In the genomic region with DNA sequence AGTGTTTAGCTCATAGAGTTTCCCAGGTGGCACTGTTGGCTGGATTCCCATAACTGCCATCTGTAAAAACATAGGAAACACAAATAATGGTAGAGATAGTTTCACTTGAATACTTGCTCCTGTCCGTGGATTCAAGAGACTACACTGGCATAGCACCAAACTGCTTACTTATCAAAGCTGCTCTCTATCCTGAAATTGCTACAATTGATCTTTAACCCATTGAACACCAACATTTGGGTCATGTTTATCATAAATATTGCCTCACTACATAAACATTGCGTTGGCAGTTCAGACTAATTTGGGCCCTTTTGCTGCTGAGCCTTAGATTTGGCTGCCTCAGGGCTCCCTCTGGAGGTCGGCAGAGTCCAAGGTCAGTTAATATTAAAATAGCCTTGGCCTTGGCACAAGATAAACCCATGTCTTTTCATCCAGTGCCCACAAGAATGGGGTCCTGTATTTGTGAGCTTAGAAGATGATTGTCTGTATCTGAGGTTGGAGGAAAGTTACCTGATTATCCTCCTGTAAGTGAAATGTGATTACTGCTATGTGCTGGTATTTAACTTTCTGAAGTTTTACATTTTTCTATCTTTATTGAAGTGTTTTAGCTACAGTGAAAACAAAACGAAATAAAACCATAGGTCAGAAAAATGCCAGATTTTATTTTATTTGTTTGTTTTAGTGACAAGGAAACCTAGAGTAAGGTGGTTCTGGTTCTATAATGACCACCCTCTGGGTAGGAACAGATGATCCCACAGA, we compare ENCODE assay signal across 8 cellular contexts. TPM values are rescaled to one million over a fixed set of nuclear protein-coding genes. Genes with fewer than 3 reads are reported as not detected.
DNase-seq lines count a peak whose midpoint lies in the region; ATAC-seq and TF ChIP-seq lines count a peak whose summit lies in the region.

No MANE protein-coding gene starts in this region.

- H3K23ac ChIP-seq in trophoblast cell (ENCODE audit: low read length), result no peak overlapping the region

- H3K79me2 ChIP-seq in trophoblast cell (ENCODE audit: control insufficient read depth, insufficient read depth, low read length, poor library complexity), result no peaks in the 10 kb centered on the region

- H3K27me3 ChIP-seq in trophoblast cell (ENCODE audit: insufficient read depth, low read length), result no peaks in the 10 kb centered on the region

- peak; percentile 65 for DNase-seq in activated CD4-positive, alpha-beta T cell treated with anti-CD3 and anti-CD28 coated beads, Interleukin-2, amount 10 ng/mL, durations not matched to agents 24 days and 14 days
- DNase-seq in activated CD4-positive, alpha-beta T cell treated with anti-CD3 and anti-CD28 coated beads, Interleukin-2, amount 50 U/mL, for 1 hour, result no peak
- DNase-seq in NCI-H2107 (lab: John Stamatoyannopoulos, UW) (peak; percentile 6), foreskin fibroblast (peak; percentile 34 to 82), trophoblast cell (peak; percentile 8 to 60)

- ATAC-seq in HG02798 (IDR thresholded peaks at IDR 0.05; ENCODE audit: poor library complexity, unreplicated experiment), result peak; percentile 62
- no peak for ATAC-seq in HG03196 (IDR thresholded peaks at IDR 0.05; ENCODE audit: unreplicated experiment)

- H3K4me1 ChIP-seq in trophoblast cell (ENCODE audit: control insufficient read depth in 1 of 2, insufficient read depth in 2 of 2, low read length in 2 of 2), result no peaks in the 10 kb centered on the region

- no peaks in the 10 kb centered on the region for H3K79me1 ChIP-seq in trophoblast cell (ENCODE audit: low read length)

- H3K4ac ChIP-seq in trophoblast cell (ENCODE audit: low read depth, low read length), result no peak overlapping the region

- H4K91ac ChIP-seq in trophoblast cell (ENCODE audit: low read depth, low read length), result no peak overlapping the region

- no peak overlapping the region for H3K4me3 Mint-ChIP-seq in activated CD4-positive, alpha-beta T cell treated with anti-CD3 and anti-CD28 coated beads, Interleukin-2, amount 10 ng/mL, durations not matched to agents 24 days and 14 days

- no peak overlapping the region for H3K14ac ChIP-seq in trophoblast cell (ENCODE audit: low read length)

- no peak overlapping the region for H3K27ac ChIP-seq in trophoblast cell (ENCODE audit: low read depth, low read length)

- no peak overlapping the region for H3K4me2 ChIP-seq in trophoblast cell (ENCODE audit: low read length)

- H2BK120ac ChIP-seq in trophoblast cell (ENCODE audit: insufficient read depth, low read length, poor library complexity), result no peak overlapping the region

- no peak overlapping the region for H2AK5ac ChIP-seq in trophoblast cell (ENCODE audit: low read length)

- H3K36me3 Mint-ChIP-seq in activated CD4-positive, alpha-beta T cell treated with anti-CD3 and anti-CD28 coated beads, Interleukin-2, amount 10 ng/mL, durations not matched to agents 24 days and 14 days (ENCODE audit: low read depth), result no peaks in the 10 kb centered on the region

- H4K12ac ChIP-seq in trophoblast cell (ENCODE audit: low read depth, low read length), result no peak overlapping the region

- H3K9ac ChIP-seq in trophoblast cell (ENCODE audit: low read length), result no peak overlapping the region

- WGBS in trophoblast cell (ENCODE audit: extremely low coverage, insufficient coverage, insufficient read length), result no CpG with 5 or more reads among the region's 4 CpGs

- intact Hi-C loops in activated CD4-positive, alpha-beta T cell treated with anti-CD3 and anti-CD28 coated beads, Interleukin-2, amount 10 ng/mL, durations not matched to agents 24 days and 14 days (cut with micrococcal nuclease), result loop anchor here (2.0 to 5.0 kb wide), 2 partner anchors 41 to 228 kb away; no protein-coding TSS in a partner anchor

- H3K18ac ChIP-seq in trophoblast cell (ENCODE audit: low read length), result no peak overlapping the region

- H3K4me3 ChIP-seq in WI38 (ENCODE audit: low read depth, low read length), result no peak overlapping the region
- no peak overlapping the region for H3K4me3 ChIP-seq in foreskin fibroblast (ENCODE audit: low read depth in 1 of 2, low read length in 2 of 2)
- H3K4me3 ChIP-seq in trophoblast cell (ENCODE audit: low read depth, low read length), result no peak overlapping the region

- H3K36me3 ChIP-seq in trophoblast cell (ENCODE audit: control insufficient read depth in 1 of 2, insufficient read depth in 2 of 2, low read length in 2 of 2), result no peaks in the 10 kb centered on the region

- H3K27ac Mint-ChIP-seq in activated CD4-positive, alpha-beta T cell treated with anti-CD3 and anti-CD28 coated beads, Interleukin-2, amount 10 ng/mL, durations not matched to agents 24 days and 14 days, result no peak overlapping the region

- TF ChIP-seq CTCF in WI38 (IDR thresholded peaks at IDR 0.05; ENCODE audit: low read depth, low read length) (peak; percentile 67), foreskin fibroblast (IDR thresholded peaks at IDR 0.05; ENCODE audit: low read depth, low read length) (peak; percentile 75)

- H2BK12ac ChIP-seq in trophoblast cell (ENCODE audit: low read length), result no peak overlapping the region

- no peaks in the 10 kb centered on the region for H3K9me3 Mint-ChIP-seq in activated CD4-positive, alpha-beta T cell treated with anti-CD3 and anti-CD28 coated beads, Interleukin-2, amount 10 ng/mL, durations not matched to agents 24 days and 14 days

- no peak overlapping the region for H2BK5ac ChIP-seq in trophoblast cell (ENCODE audit: low read depth, low read length, poor library complexity)

- H3K27me3 Mint-ChIP-seq in activated CD4-positive, alpha-beta T cell treated with anti-CD3 and anti-CD28 coated beads, Interleukin-2, amount 10 ng/mL, durations not matched to agents 24 days and 14 days, result peaks cover 17% of the 10 kb centered on the region

- H2AFZ ChIP-seq in trophoblast cell (ENCODE audit: insufficient read depth, low read length, poor library complexity), result no peak overlapping the region

- no peak overlapping the region for H4K8ac ChIP-seq in trophoblast cell (ENCODE audit: low read depth, low read length)

- no peaks in the 10 kb centered on the region for H3K9me3 ChIP-seq in trophoblast cell (ENCODE audit: insufficient read depth, low read depth, low read length)

- no peaks in the 10 kb centered on the region for H3K4me1 Mint-ChIP-seq in activated CD4-positive, alpha-beta T cell treated with anti-CD3 and anti-CD28 coated beads, Interleukin-2, amount 10 ng/mL, durations not matched to agents 24 days and 14 days

RNA-seq across cellular contexts. Expression of a gene that starts 4.0 kb away (rescaled TPM):
- total RNA-seq in activated CD4-positive, alpha-beta T cell treated with anti-CD3 and anti-CD28 coated beads, Interleukin-2, amount 10 ng/mL, durations not matched to agents 24 days and 14 days, result not detected in 2 replicates
- not detected in 2 replicates for polyA plus RNA-seq in trophoblast cell (2013)
